9 cellular contexts compared by ENCODE assay signal in the genomic region with DNA sequence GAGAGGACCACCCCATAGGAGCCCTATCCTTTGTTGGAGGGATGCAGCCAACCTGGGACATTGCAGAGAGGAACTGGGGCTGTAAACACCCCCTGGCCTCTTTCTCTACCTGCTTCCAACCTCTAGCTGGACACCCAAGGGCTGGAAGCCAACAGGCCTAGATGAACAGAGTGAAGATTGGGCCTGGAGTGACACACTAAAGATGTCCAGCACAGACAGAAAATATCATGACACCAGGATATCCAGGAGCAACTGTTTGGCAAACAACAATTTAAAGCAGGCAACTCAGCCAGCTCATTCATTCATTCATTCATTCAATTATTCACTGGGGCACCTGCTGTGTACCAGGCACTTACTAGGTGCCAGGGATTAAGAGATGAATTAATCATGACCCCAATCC.
"Had no signal": no experiment of that assay in that cellular context is flagged by ENCODE, and none has a peak within 500 bp of the region (broad histone marks: within the 10 kb centered on the region; RNA-seq: fewer than 3 reads in every experiment).

No MANE protein-coding gene starts in this region.

- H3K4me3 ChIP-seq: GM23338 had no signal

- H2AFZ ChIP-seq: GM23338 had no signal

- H3K27ac Mint-ChIP-seq: GM23338, H9, HFFc6, IgD-negative memory B cell had no signal

- H3K4me2 ChIP-seq: GM23338 had no signal

- ATAC-seq: GM23338, HepG2 had no signal

- H3K4me3 Mint-ChIP-seq: GM23338, H9, HFFc6, IgD-negative memory B cell had no signal

- FAIRE-seq: H1, H54, HepG2 had no signal

- DNase-seq: H9, HCEC 1CT, HFFc6 had no signal

- H3K27ac ChIP-seq: HL-60 had no signal
